Comparison of ENCODE assay signal across 1 cellular context in genomic region chrX:37976153-37976552, GRCh38.
TF ChIP-seq lines count a peak whose summit lies in the region.

No MANE protein-coding gene starts in this region.

TF ChIP-seq in HepG2, 621 proteins besides CTCF, POLR2A, EP300 and RAD21:
- TF ChIP-seq ELF3 (CRISPR knock-in tag; IDR thresholded peaks at IDR 0.05) = no peak
- no peak for TF ChIP-seq FOXP1 (IDR thresholded peaks at IDR 0.05)
- peak; percentile 8; the same call in 1 of the 2 replicates for TF ChIP-seq FOXP1 (CRISPR knock-in tag; IDR thresholded peaks at IDR 0.05)
